ENCODE assay signal across 8 cellular contexts in the genomic region with DNA sequence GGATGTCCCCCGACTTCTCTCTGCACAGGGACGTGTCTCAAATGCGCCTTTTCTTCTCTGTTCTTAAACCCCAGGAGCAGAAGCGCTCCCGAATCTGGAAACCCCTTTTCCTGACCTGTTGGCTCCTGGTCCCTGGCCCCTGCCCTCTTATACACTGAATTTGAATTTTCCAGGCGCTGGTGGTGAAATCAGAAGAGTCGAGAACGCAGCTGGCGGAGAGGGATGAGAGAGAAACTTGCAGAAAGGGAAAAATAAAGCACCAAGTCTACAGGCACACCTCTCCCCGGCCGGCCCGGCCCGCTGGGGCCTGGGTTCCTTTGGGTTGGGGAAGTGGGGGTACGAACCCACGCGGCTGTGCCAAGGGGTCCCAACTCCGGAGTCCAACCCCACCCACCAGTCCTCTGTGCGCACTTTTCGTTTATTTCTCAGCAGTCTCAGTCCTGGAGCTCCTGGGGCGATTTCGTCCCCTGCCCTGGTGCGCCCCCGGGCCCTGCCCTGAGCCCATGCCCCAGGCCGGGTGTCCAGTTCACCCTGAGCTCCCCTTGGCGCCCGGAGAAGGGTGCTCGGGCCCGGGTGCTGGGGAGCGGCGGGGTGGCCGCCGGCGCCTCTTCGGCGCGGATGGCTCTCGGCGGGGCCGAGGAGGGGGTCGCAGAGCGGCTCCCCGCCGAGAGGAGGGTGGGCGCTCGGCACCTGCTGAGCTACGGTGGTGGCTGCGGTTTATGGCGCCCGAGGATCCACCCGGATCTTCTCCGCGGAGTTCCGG. TPM values are rescaled to one million over a fixed set of nuclear protein-coding genes. Genes with fewer than 3 reads are reported as not detected.
A peak's percentile ranks its signal among the peaks of the same experiment; 100 is the strongest.
DNase-seq lines count a peak whose midpoint lies in the region; ATAC-seq and TF ChIP-seq lines count a peak whose summit lies in the region.

No MANE protein-coding gene starts in this region.

- H3K9me3 ChIP-seq in sigmoid colon: no peaks in the 10 kb centered on the region

- peaks cover 0 to 57% (median 55%) of the 10 kb centered on the region in 4 donors for H3K4me1 ChIP-seq in sigmoid colon

- TF ChIP-seq POLR2A in sigmoid colon (IDR thresholded peaks at IDR 0.05): no peak

- intact Hi-C loops in sigmoid colon (cut with DNase I): no loop called here

- no peak for TF ChIP-seq CTCF in endothelial cell (IDR thresholded peaks at IDR 0.05; ENCODE audit: unreplicated experiment)
- no peak for TF ChIP-seq CTCF in sigmoid colon (IDR thresholded peaks at IDR 0.05)

- no peaks in the 10 kb centered on the region for H3K36me3 Mint-ChIP-seq in T-helper 1 cell treated with Interleukin-12 subunit alpha and Interleukin-12 subunit beta and Interleukin-4 antibody, amounts not matched to agents 30 μg/mL and 1 μg/mL, for 36 hours (ENCODE audit: low read depth)
- H3K36me3 Mint-ChIP-seq in endothelial cell (ENCODE audit: low read depth, unreplicated experiment): no peaks in the 10 kb centered on the region

- peaks cover 74 to 100% (median 90%) of the 10 kb centered on the region in 3 donors for H3K27me3 ChIP-seq in sigmoid colon

- H3K27ac Mint-ChIP-seq in T-helper 1 cell treated with Interleukin-12 subunit alpha and Interleukin-12 subunit beta and Interleukin-4 antibody, amounts not matched to agents 30 μg/mL and 1 μg/mL, for 36 hours: peak overlapping the region; percentile 68
- H3K27ac Mint-ChIP-seq in endothelial cell (ENCODE audit: unreplicated experiment): no peak overlapping the region

- H3K4me3 ChIP-seq in sigmoid colon: peak overlapping the region in 3 of 4 donors; percentile 30 to 38 (median 36)

- no peaks in the 10 kb centered on the region for H3K9me3 Mint-ChIP-seq in T-helper 1 cell treated with Interleukin-12 subunit alpha and Interleukin-12 subunit beta and Interleukin-4 antibody, amounts not matched to agents 30 μg/mL and 1 μg/mL, for 36 hours
- H3K9me3 Mint-ChIP-seq in endothelial cell (ENCODE audit: unreplicated experiment): no peaks in the 10 kb centered on the region

- peaks cover 19% of the 10 kb centered on the region for H3K4me1 Mint-ChIP-seq in T-helper 1 cell treated with Interleukin-12 subunit alpha and Interleukin-12 subunit beta and Interleukin-4 antibody, amounts not matched to agents 30 μg/mL and 1 μg/mL, for 36 hours (ENCODE audit: low read depth)
- H3K4me1 Mint-ChIP-seq in endothelial cell (ENCODE audit: unreplicated experiment): peaks cover 9% of the 10 kb centered on the region

- peak overlapping the region; percentile 33 for H3K4me3 Mint-ChIP-seq in T-helper 1 cell treated with Interleukin-12 subunit alpha and Interleukin-12 subunit beta and Interleukin-4 antibody, amounts not matched to agents 30 μg/mL and 1 μg/mL, for 36 hours
- peak overlapping the region; percentile 56 for H3K4me3 Mint-ChIP-seq in endothelial cell (ENCODE audit: unreplicated experiment)

- H3K27ac ChIP-seq in sigmoid colon: no peak overlapping the region

- DNase-seq in T-helper 1 cell: no peak
- DNase-seq in OCI-M1 (lab: John Stamatoyannopoulos, UW): peak; percentile 40
- peak; percentile 11 for DNase-seq in endothelial cell (ENCODE audit: low spot score)
- no peak for DNase-seq in sigmoid colon
- DNase-seq in HK-2 (ENCODE audit: unreplicated experiment): no peak

- TF ChIP-seq EP300 in sigmoid colon (IDR thresholded peaks at IDR 0.05): no peak

- H3K36me3 ChIP-seq in sigmoid colon: no peaks in the 10 kb centered on the region

- 2 to 3% methylated on average over 53 of the region's 53 CpGs for WGBS in sigmoid colon, 2 donors

- ATAC-seq in HG02798 (IDR thresholded peaks at IDR 0.05; ENCODE audit: poor library complexity, unreplicated experiment) (no peak), GM19397 (IDR thresholded peaks at IDR 0.05; ENCODE audit: unreplicated experiment) (no peak)

- peaks cover 69% of the 10 kb centered on the region for H3K27me3 Mint-ChIP-seq in T-helper 1 cell treated with Interleukin-12 subunit alpha and Interleukin-12 subunit beta and Interleukin-4 antibody, amounts not matched to agents 30 μg/mL and 1 μg/mL, for 36 hours (ENCODE audit: low read depth)
- H3K27me3 Mint-ChIP-seq in endothelial cell (ENCODE audit: unreplicated experiment): peaks cover 39% of the 10 kb centered on the region

RNA-seq across cellular contexts. Expression of gene CBX8, which starts 15.5 kb away (rescaled TPM):
- total RNA-seq in endothelial cell (ENCODE audit: unreplicated experiment) (3.3 TPM), sigmoid colon (1 to 10 TPM in 2 of 4 donors, under 1 TPM in 2; 0.28 to 1.8 (median 1.2) TPM)
- polyA plus RNA-seq in sigmoid colon: 1 to 10 TPM; 2.4 to 5.6 (median 4.9) TPM

RNA-seq across cellular contexts. Expression of gene CBX4, which starts 26.9 kb away (rescaled TPM):
- total RNA-seq in endothelial cell (ENCODE audit: unreplicated experiment) (6.8 TPM), sigmoid colon (1 to 10 TPM; 6.1 to 9.8 (median 7.5) TPM)
- 10 to 100 TPM in 1 of 3 donors, 1 to 10 TPM in 2; 3.5 to 14.2 (median 8.4) TPM for polyA plus RNA-seq in sigmoid colon

RNA-seq across cellular contexts. Expression of gene CBX2, which starts 34.4 kb away (rescaled TPM):
- 50.0 TPM for total RNA-seq in endothelial cell (ENCODE audit: unreplicated experiment)
- under 1 TPM in 3 of 4 donors, not detected in 1; 0.33 to 0.95 (median 0.36) TPM for total RNA-seq in sigmoid colon
- polyA plus RNA-seq in sigmoid colon: 1 to 10 TPM in 1 of 3 donors, under 1 TPM in 2; under 0.01 to 2.0 (median 0.23) TPM

Comparison
In these comparisons a context has a peak if more than half of its experiments do, and no peak if none do; other contexts are left out.
1. DNase-seq: peak in OCI-M1 (single experiment) and endothelial cell (single experiment); none in T-helper 1 cell (0 of 5), sigmoid colon (single experiment) and HK-2 (single experiment).
2. RNA of gene CBX2, which starts 34.4 kb away (total RNA-seq): 50.0 TPM in endothelial cell (single experiment); 0.33 to 0.95 TPM in sigmoid colon; every median in the first group is over 10 times any median in the second.